Comparison of ENCODE assay signal across 1 cellular context in genomic region chr1:31815752-31816484, GRCh38.
TF ChIP-seq lines count a peak whose summit lies in the region.

SPOCD1 (minus strand) TSS chr1:31816022; CDS start chr1:31815333, 689 bp downstream.

TF ChIP-seq in HepG2, 621 proteins besides CTCF, POLR2A, EP300 and RAD21 (continued from another document and continues in another):
- TF ChIP-seq ZUFSP (CRISPR knock-in tag; IDR thresholded peaks at IDR 0.05; ENCODE audit: borderline replicate concordance) (no peak), HNRNPK (IDR thresholded peaks at IDR 0.05; ENCODE audit: low read depth, low read length, poor library complexity, severe bottlenecking) (no peak), JDP2 (CRISPR knock-in tag; IDR thresholded peaks at IDR 0.05; ENCODE audit: borderline replicate concordance) (no peak), HNF4G (IDR thresholded peaks at IDR 0.05; ENCODE audit: borderline replicate concordance, low read depth, low read length) (no peak), HNF4G (CRISPR knock-in tag; IDR thresholded peaks at IDR 0.05; ENCODE audit: borderline replicate concordance, low read depth) (no peak), PAF1 (CRISPR knock-in tag; IDR thresholded peaks at IDR 0.05) (no peak), SETDB1 (CRISPR knock-in tag; IDR thresholded peaks at IDR 0.05; ENCODE audit: borderline replicate concordance) (no peak), TEAD3 (CRISPR knock-in tag; optimal IDR thresholded peaks at IDR 0.05; ENCODE audit: borderline replicate concordance) (peak; percentile 66), NPAS2 (CRISPR knock-in tag; IDR thresholded peaks at IDR 0.05; ENCODE audit: borderline replicate concordance) (no peak), KAT2B (IDR thresholded peaks at IDR 0.05; ENCODE audit: borderline replicate concordance, low read depth, low read length) (no peak), SIN3A (IDR thresholded peaks at IDR 0.05; ENCODE audit: borderline replicate concordance, low read depth, low read length) (no peak), LCORL (IDR thresholded peaks at IDR 0.05) (no peak), LCORL (CRISPR knock-in tag; IDR thresholded peaks at IDR 0.05) (peak; percentile 68), HES4 (CRISPR knock-in tag; IDR thresholded peaks at IDR 0.05; ENCODE audit: borderline replicate concordance) (no peak), CBX2 (IDR thresholded peaks at IDR 0.05; ENCODE audit: low read depth, low read length) (no peak), CBX2 (CRISPR knock-in tag; IDR thresholded peaks at IDR 0.05; ENCODE audit: low read depth) (no peak), DMTF1 (CRISPR knock-in tag; IDR thresholded peaks at IDR 0.05) (no peak), RFXANK (CRISPR knock-in tag; IDR thresholded peaks at IDR 0.05) (0 out of 2 replicates have a peak, but pooled peaks have one; percentile 30), ZBTB7B (CRISPR knock-in tag; IDR thresholded peaks at IDR 0.05) (0 out of 2 replicates have a peak, but pooled peaks have one; percentile 35), ZNF629 (CRISPR knock-in tag; conservative IDR thresholded peaks at IDR 0.05) (no peak), ZNF18 (CRISPR knock-in tag; IDR thresholded peaks at IDR 0.05; ENCODE audit: insufficient replicate concordance) (no peak), IKZF4 (CRISPR knock-in tag; IDR thresholded peaks at IDR 0.05; ENCODE audit: borderline replicate concordance, low read depth, not compliant biosample characterization) (no peak), ZNF737 (CRISPR knock-in tag; IDR thresholded peaks at IDR 0.05; ENCODE audit: borderline replicate concordance) (no peak), HNF1B (CRISPR knock-in tag; IDR thresholded peaks at IDR 0.05) (peak; percentile 66; the same call in 1 of the 2 replicates), ZNF709 (CRISPR knock-in tag; IDR thresholded peaks at IDR 0.05) (no peak), ZMYM2 (CRISPR knock-in tag; IDR thresholded peaks at IDR 0.05) (0 out of 2 replicates have a peak, but pooled peaks have one; percentile 41), ZNF652 (CRISPR knock-in tag; IDR thresholded peaks at IDR 0.05; ENCODE audit: borderline replicate concordance, low read depth) (no peak), ARNTL (CRISPR knock-in tag; IDR thresholded peaks at IDR 0.05) (no peak), SOX6 (IDR thresholded peaks at IDR 0.05) (no peak), SOX6 (CRISPR knock-in tag; IDR thresholded peaks at IDR 0.05) (peak; percentile 16; the same call in 1 of the 2 replicates), ZFX (CRISPR knock-in tag; IDR thresholded peaks at IDR 0.05; ENCODE audit: low read depth) (0 out of 2 replicates have a peak, but pooled peaks have one; percentile 36), ZNF256 (CRISPR knock-in tag; conservative IDR thresholded peaks at IDR 0.05) (no peak), PRDM15 (CRISPR knock-in tag; IDR thresholded peaks at IDR 0.05) (no peak), ZNF781 (CRISPR knock-in tag; IDR thresholded peaks at IDR 0.05; ENCODE audit: borderline replicate concordance, not compliant biosample characterization) (peak; percentile 57), TEAD2 (CRISPR knock-in tag; IDR thresholded peaks at IDR 0.05) (no peak), HDAC6 (IDR thresholded peaks at IDR 0.05; ENCODE audit: low read depth, low read length) (no peak), ONECUT2 (CRISPR knock-in tag; IDR thresholded peaks at IDR 0.05) (no peak), NONO (IDR thresholded peaks at IDR 0.05) (no peak), NONO (CRISPR knock-in tag; conservative IDR thresholded peaks at IDR 0.05) (peak; percentile 66; the same call in 1 of the 2 replicates), YY1 (IDR thresholded peaks at IDR 0.05; ENCODE audit: insufficient read depth, insufficient replicate concordance, low read depth, low read length) (peak; percentile 39), MNT (IDR thresholded peaks at IDR 0.05) (no peak), ZNF691 (CRISPR knock-in tag; IDR thresholded peaks at IDR 0.05; ENCODE audit: borderline replicate concordance, low read depth) (peak; percentile 53; the same call in 1 of the 2 replicates), SIN3B (IDR thresholded peaks at IDR 0.05; ENCODE audit: low read length) (no peak), ZNF496 (CRISPR knock-in tag; IDR thresholded peaks at IDR 0.05; ENCODE audit: insufficient replicate concordance) (no peak), HNRNPH1 (optimal IDR thresholded peaks at IDR 0.05; ENCODE audit: low read depth, low read length) (no peak), TGIF2 (CRISPR knock-in tag; IDR thresholded peaks at IDR 0.05) (no peak), DRAP1 (CRISPR knock-in tag; IDR thresholded peaks at IDR 0.05) (peak; percentile 68; the same call in 1 of the 2 replicates), SIX4 (CRISPR knock-in tag; IDR thresholded peaks at IDR 0.05) (no peak), TARDBP (CRISPR knock-in tag; IDR thresholded peaks at IDR 0.05) (peak; percentile 55; the same call in 1 of the 2 replicates), RXRB (CRISPR knock-in tag; IDR thresholded peaks at IDR 0.05; ENCODE audit: borderline replicate concordance) (no peak), KDM2A (CRISPR knock-in tag; IDR thresholded peaks at IDR 0.05; ENCODE audit: borderline replicate concordance, low read depth) (peak; percentile 78), ZNF350 (CRISPR knock-in tag; IDR thresholded peaks at IDR 0.05; ENCODE audit: borderline replicate concordance, low read depth) (peak; percentile 40; the same call in 1 of the 2 replicates), E2F5 (CRISPR knock-in tag; conservative IDR thresholded peaks at IDR 0.05) (no peak), NRL (CRISPR knock-in tag; IDR thresholded peaks at IDR 0.05; ENCODE audit: borderline replicate concordance) (0 out of 2 replicates have a peak, but pooled peaks have one; percentile 58), ZNF138 (CRISPR knock-in tag; IDR thresholded peaks at IDR 0.05; ENCODE audit: low read depth) (no peak; the same call in 1 of the 2 replicates), MTERF4 (CRISPR knock-in tag; IDR thresholded peaks at IDR 0.05) (no peak)
